20 cellular contexts compared by ENCODE assay signal in the genomic region with DNA sequence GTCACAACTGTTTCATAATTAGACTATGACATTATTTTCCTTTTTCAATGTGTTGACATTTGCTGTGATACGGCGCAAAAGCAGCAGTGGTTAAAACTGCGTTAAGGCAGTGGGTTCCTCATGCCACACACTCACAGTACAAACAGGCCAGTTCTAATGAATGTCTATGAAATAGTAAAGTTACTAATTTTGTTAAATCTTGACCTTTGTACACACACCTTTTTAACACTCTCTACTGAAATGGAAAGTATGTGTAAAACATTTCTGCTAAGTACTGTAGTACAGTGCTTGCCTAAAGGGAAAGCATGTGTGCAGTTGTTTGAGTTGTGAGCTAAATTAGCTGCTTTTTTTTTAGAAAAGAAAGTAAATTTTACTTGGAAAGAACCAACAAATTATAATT.
DNase-seq lines count a peak whose midpoint lies in the region; ATAC-seq and TF ChIP-seq lines count a peak whose summit lies in the region.
"Had no signal": no experiment of that assay in that cellular context is flagged by ENCODE, and none has a peak within 500 bp of the region (broad histone marks: within the 10 kb centered on the region; RNA-seq: fewer than 3 reads in every experiment).

No MANE protein-coding gene starts in this region.

- peaks cover 6% of the 10 kb centered on the region for H3K36me3 Mint-ChIP-seq in activated CD8-positive, alpha-beta T cell treated with anti-CD3 and anti-CD28 coated beads for 36 hours (ENCODE audit: low read depth)
- peaks cover 47% of the 10 kb centered on the region for H3K36me3 Mint-ChIP-seq in activated CD8-positive, alpha-beta T cell treated with anti-CD3 and anti-CD28 coated beads, Interleukin-2, amount 10 ng/mL, durations not matched to agents 7 days and 5 days (ENCODE audit: low read depth)
- peaks cover 17% of the 10 kb centered on the region for H3K36me3 Mint-ChIP-seq in neural progenitor cell
- H3K36me3 Mint-ChIP-seq in stimulated activated naive CD8-positive, alpha-beta T cell treated with anti-CD3 and anti-CD28 coated beads, Interleukin-15, Interleukin-2, amounts not matched to agents 100 ng/mL and 50 ng/mL, for 24 hours (ENCODE audit: low read depth) = peaks cover 49% of the 10 kb centered on the region

- H3K4me3 Mint-ChIP-seq in activated CD8-positive, alpha-beta T cell treated with anti-CD3 and anti-CD28 coated beads for 36 hours = no peak overlapping the region
- no peak overlapping the region for H3K4me3 Mint-ChIP-seq in activated CD8-positive, alpha-beta T cell treated with anti-CD3 and anti-CD28 coated beads, Interleukin-2, amount 10 ng/mL, durations not matched to agents 7 days and 5 days
- no peak overlapping the region for H3K4me3 Mint-ChIP-seq in neural progenitor cell
- no peak overlapping the region for H3K4me3 Mint-ChIP-seq in stimulated activated naive CD8-positive, alpha-beta T cell treated with anti-CD3 and anti-CD28 coated beads, Interleukin-15, Interleukin-2, amounts not matched to agents 100 ng/mL and 50 ng/mL, for 24 hours
- H3K4me3 Mint-ChIP-seq: B cell; CD4-positive, CD25-positive, alpha-beta regulatory T cell; CD8-positive, alpha-beta T cell had no signal

- CTCF ChIA-PET in activated CD8-positive, alpha-beta T cell treated with anti-CD3 and anti-CD28 coated beads for 36 hours (lab: Charles Lee) = interaction anchor here (1.5 to 5.0 kb wide), 2 partner anchors 18 to 61 kb away, joined by 8 to 23 read pairs; a partner anchor contains a TSS
- CTCF ChIA-PET in activated CD8-positive, alpha-beta T cell treated with anti-CD3 and anti-CD28 coated beads, Interleukin-2, amount 10 ng/mL, durations not matched to agents 7 days and 5 days (lab: Charles Lee) = interaction anchor here (0.6 to 1.6 kb wide), 4 partner anchors 36 to 130 kb away, joined by 3 to 6 read pairs (median 4); a partner anchor contains a TSS

- H3K27me3 Mint-ChIP-seq in activated CD8-positive, alpha-beta T cell treated with anti-CD3 and anti-CD28 coated beads for 36 hours = no peaks in the 10 kb centered on the region
- H3K27me3 Mint-ChIP-seq in activated CD8-positive, alpha-beta T cell treated with anti-CD3 and anti-CD28 coated beads, Interleukin-2, amount 10 ng/mL, durations not matched to agents 7 days and 5 days (ENCODE audit: low read depth) = no peaks in the 10 kb centered on the region
- no peaks in the 10 kb centered on the region for H3K27me3 Mint-ChIP-seq in neural progenitor cell (ENCODE audit: insufficient read depth, low read depth)
- no peaks in the 10 kb centered on the region for H3K27me3 Mint-ChIP-seq in stimulated activated naive CD8-positive, alpha-beta T cell treated with anti-CD3 and anti-CD28 coated beads, Interleukin-15, Interleukin-2, amounts not matched to agents 100 ng/mL and 50 ng/mL, for 24 hours
- H3K27me3 Mint-ChIP-seq: B cell; CD4-positive, CD25-positive, alpha-beta regulatory T cell had no signal

- intact Hi-C loops in activated CD8-positive, alpha-beta T cell treated with anti-CD3 and anti-CD28 coated beads for 36 hours (cut with micrococcal nuclease) = no loop called here
- intact Hi-C loops in left ventricle myocardium superior (cut with micrococcal nuclease) (no loop called here), Right ventricle myocardium inferior (cut with DNase I) (no loop called here), lower lobe of right lung (cut with DNase I) (no loop called here)

- peak; percentile 56 for ATAC-seq in activated CD8-positive, alpha-beta T cell treated with anti-CD3 and anti-CD28 coated beads for 36 hours
- no peak for ATAC-seq in activated CD8-positive, alpha-beta T cell treated with anti-CD3 and anti-CD28 coated beads, Interleukin-2, amount 10 ng/mL, durations not matched to agents 7 days and 5 days
- ATAC-seq in left ventricle myocardium superior (peak; percentile 24), Right ventricle myocardium inferior (no peak), lower lobe of right lung (no peak), GM18861 (IDR thresholded peaks at IDR 0.05; ENCODE audit: unreplicated experiment) (no peak)
- ATAC-seq: CD8-positive, alpha-beta T cell had no signal

- peaks cover 3% of the 10 kb centered on the region for H3K4me1 Mint-ChIP-seq in activated CD8-positive, alpha-beta T cell treated with anti-CD3 and anti-CD28 coated beads for 36 hours (ENCODE audit: low read depth)
- H3K4me1 Mint-ChIP-seq in activated CD8-positive, alpha-beta T cell treated with anti-CD3 and anti-CD28 coated beads, Interleukin-2, amount 10 ng/mL, durations not matched to agents 7 days and 5 days (ENCODE audit: low read depth) = peaks cover under 1% of the 10 kb centered on the region
- H3K4me1 Mint-ChIP-seq in neural progenitor cell = peaks cover 16% of the 10 kb centered on the region
- peaks cover 10% of the 10 kb centered on the region for H3K4me1 Mint-ChIP-seq in stimulated activated naive CD8-positive, alpha-beta T cell treated with anti-CD3 and anti-CD28 coated beads, Interleukin-15, Interleukin-2, amounts not matched to agents 100 ng/mL and 50 ng/mL, for 24 hours (ENCODE audit: low read depth)

- H3K27ac ChIP-seq in neural progenitor cell (no peak overlapping the region), lower lobe of right lung (no peak overlapping the region)
- H3K27ac ChIP-seq: 22Rv1, BLaER1, C4-2B, GM23248 had no signal

- peak overlapping the region; percentile 39 for H3K27ac Mint-ChIP-seq in activated CD8-positive, alpha-beta T cell treated with anti-CD3 and anti-CD28 coated beads for 36 hours
- H3K27ac Mint-ChIP-seq in activated CD8-positive, alpha-beta T cell treated with anti-CD3 and anti-CD28 coated beads, Interleukin-2, amount 10 ng/mL, durations not matched to agents 7 days and 5 days = no peak overlapping the region
- no peak overlapping the region for H3K27ac Mint-ChIP-seq in neural progenitor cell
- peak overlapping the region; percentile 70 for H3K27ac Mint-ChIP-seq in stimulated activated naive CD8-positive, alpha-beta T cell treated with anti-CD3 and anti-CD28 coated beads, Interleukin-15, Interleukin-2, amounts not matched to agents 100 ng/mL and 50 ng/mL, for 24 hours
- H3K27ac Mint-ChIP-seq: B cell; CD4-positive, CD25-positive, alpha-beta regulatory T cell; CD8-positive, alpha-beta T cell had no signal

- no peaks in the 10 kb centered on the region for H3K79me2 ChIP-seq in neural progenitor cell (ENCODE audit: low read depth)

- no peak for TF ChIP-seq CTCF in activated CD8-positive, alpha-beta T cell treated with anti-CD3 and anti-CD28 coated beads for 36 hours (IDR thresholded peaks at IDR 0.05)
- TF ChIP-seq CTCF in neural progenitor cell (IDR thresholded peaks at IDR 0.05) (no peak), lower lobe of right lung (IDR thresholded peaks at IDR 0.05) (no peak)

- no peak overlapping the region for H2AFZ ChIP-seq in neural progenitor cell (replicated peaks)
- H2AFZ ChIP-seq: GM23248 had no signal

- no peaks in the 10 kb centered on the region for H3K9me3 Mint-ChIP-seq in activated CD8-positive, alpha-beta T cell treated with anti-CD3 and anti-CD28 coated beads for 36 hours
- no peaks in the 10 kb centered on the region for H3K9me3 Mint-ChIP-seq in activated CD8-positive, alpha-beta T cell treated with anti-CD3 and anti-CD28 coated beads, Interleukin-2, amount 10 ng/mL, durations not matched to agents 7 days and 5 days (ENCODE audit: insufficient read depth)
- H3K9me3 Mint-ChIP-seq in neural progenitor cell = no peaks in the 10 kb centered on the region
- H3K9me3 Mint-ChIP-seq in stimulated activated naive CD8-positive, alpha-beta T cell treated with anti-CD3 and anti-CD28 coated beads, Interleukin-15, Interleukin-2, amounts not matched to agents 100 ng/mL and 50 ng/mL, for 24 hours = no peaks in the 10 kb centered on the region
- H3K9me3 Mint-ChIP-seq: CD8-positive, alpha-beta T cell had no signal

- no peak for DNase-seq in activated CD8-positive, alpha-beta T cell treated with anti-CD3 and anti-CD28 coated beads for 36 hours
- no peak for DNase-seq in activated CD8-positive, alpha-beta T cell treated with anti-CD3 and anti-CD28 coated beads, Interleukin-2, amount 10 ng/mL, durations not matched to agents 7 days and 5 days
- no peak for DNase-seq in left ventricle myocardium superior
- DNase-seq in Right ventricle myocardium inferior (ENCODE audit: missing footprints) = no peak
- DNase-seq in neural progenitor cell (ENCODE audit: low spot score) = no peak
- no peak for DNase-seq in lower lobe of right lung
- DNase-seq: Caco-2; CD4-positive, CD25-positive, alpha-beta regulatory T cell; CD8-positive, alpha-beta T cell; DMS153; DND-41; GM23248; H7; HCEC 1CT had no signal

- H3K4me3 ChIP-seq in neural progenitor cell (no peak overlapping the region), lower lobe of right lung (no peak overlapping the region)
- H3K4me3 ChIP-seq: BLaER1, GM23248 had no signal

- POLR2A ChIA-PET in activated CD8-positive, alpha-beta T cell treated with anti-CD3 and anti-CD28 coated beads for 36 hours (lab: Charles Lee) = interaction anchor here (0.9 to 1.1 kb wide), 2 partner anchors 20 to 71 kb away, joined by 3 read pairs; no protein-coding TSS in a partner anchor
- POLR2A ChIA-PET in activated CD8-positive, alpha-beta T cell treated with anti-CD3 and anti-CD28 coated beads, Interleukin-2, amount 10 ng/mL, durations not matched to agents 7 days and 5 days (lab: Charles Lee) = interaction anchor here (1.3 kb wide), 1 partner anchor 68 kb away, joined by 5 read pairs; no protein-coding TSS in a partner anchor

- H3K36me3 ChIP-seq in neural progenitor cell (no peaks in the 10 kb centered on the region), lower lobe of right lung (peaks cover 95% of the 10 kb centered on the region)

- peak overlapping the region; percentile 13 for H3K9ac ChIP-seq in neural progenitor cell
- H3K9ac ChIP-seq: BLaER1, GM23248 had no signal

- H3K27me3 ChIP-seq in neural progenitor cell (no peaks in the 10 kb centered on the region), lower lobe of right lung (ENCODE audit: low read depth) (no peaks in the 10 kb centered on the region)
- H3K27me3 ChIP-seq: BLaER1 had no signal

- no peak overlapping the region for H3K4me2 ChIP-seq in neural progenitor cell
- H3K4me2 ChIP-seq: BLaER1 had no signal

- peaks cover 11% of the 10 kb centered on the region for H3F3A ChIP-seq in neural progenitor cell (ENCODE audit: low read depth)

- H3K4me1 ChIP-seq in neural progenitor cell = peaks cover 12% of the 10 kb centered on the region
- H3K4me1 ChIP-seq in lower lobe of right lung = no peaks in the 10 kb centered on the region
- H3K4me1 ChIP-seq: Caco-2 had no signal

- H3K9me3 ChIP-seq in neural progenitor cell (ENCODE audit: low read depth) (no peaks in the 10 kb centered on the region), lower lobe of right lung (no peaks in the 10 kb centered on the region)
- H3K9me3 ChIP-seq: BLaER1, Caco-2 had no signal

- no peaks in the 10 kb centered on the region for H4K20me1 ChIP-seq in neural progenitor cell (ENCODE audit: low read depth)
- H4K20me1 ChIP-seq: BLaER1 had no signal

Comparison
In these comparisons a context has a peak if more than half of its experiments do, and no peak if none do; other contexts are left out.
1. ATAC-seq: peak in activated CD8-positive, alpha-beta T cell treated with anti-CD3 and anti-CD28 coated beads for 36 hours (single experiment) and left ventricle myocardium superior (single experiment); none in activated CD8-positive, alpha-beta T cell treated with anti-CD3 and anti-CD28 coated beads, Interleukin-2, amount 10 ng/mL, durations not matched to agents 7 days and 5 days (single experiment), Right ventricle myocardium inferior (single experiment), lower lobe of right lung (0 of 2) and GM18861 (single experiment).
2. H3K27ac Mint-ChIP-seq: peak in activated CD8-positive, alpha-beta T cell treated with anti-CD3 and anti-CD28 coated beads for 36 hours (single experiment) and stimulated activated naive CD8-positive, alpha-beta T cell treated with anti-CD3 and anti-CD28 coated beads, Interleukin-15, Interleukin-2, amounts not matched to agents 100 ng/mL and 50 ng/mL, for 24 hours (single experiment); none in activated CD8-positive, alpha-beta T cell treated with anti-CD3 and anti-CD28 coated beads, Interleukin-2, amount 10 ng/mL, durations not matched to agents 7 days and 5 days (single experiment) and neural progenitor cell (single experiment).